Comparison of ENCODE assay signal across 23 cellular contexts in the genomic region with DNA sequence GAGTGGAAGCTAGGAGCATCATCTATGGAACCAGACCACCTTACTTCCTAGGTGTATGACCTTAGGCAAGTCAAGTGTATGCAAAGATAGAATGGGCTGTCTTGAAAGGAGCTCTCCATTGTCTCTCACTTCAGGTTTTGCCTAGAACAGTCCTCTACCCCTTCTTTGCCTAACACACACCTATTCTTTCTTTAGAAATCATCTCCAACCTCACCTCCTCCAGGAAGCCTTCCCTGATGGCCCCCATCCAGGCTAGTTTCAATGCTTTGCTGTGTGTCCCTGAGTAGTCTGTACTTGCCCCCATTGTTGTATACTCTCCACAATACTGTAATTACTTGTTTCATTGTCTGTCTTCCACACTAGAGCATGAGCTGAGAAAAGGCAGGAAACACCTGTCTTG.
"Had no signal": no experiment of that assay in that cellular context is flagged by ENCODE, and none has a peak within 500 bp of the region (broad histone marks: within the 10 kb centered on the region; RNA-seq: fewer than 3 reads in every experiment).

No MANE protein-coding gene starts in this region.

- H3K27me3 ChIP-seq: neural progenitor cell, ovary, right atrium auricular region had no signal

- H3K27ac ChIP-seq: dorsolateral prefrontal cortex, neural progenitor cell, ovary, right atrium auricular region, sigmoid colon, skin epidermis, stomach, thoracic aorta, transverse colon had no signal

- H3K9me3 ChIP-seq: ovary, right atrium auricular region, sigmoid colon, stomach, thoracic aorta, transverse colon had no signal

- DNase-seq: dorsolateral prefrontal cortex; effector CD8-positive, alpha-beta T cell; foreskin melanocyte; head of caudate nucleus; hippocampal formation; left colon; left ventricle myocardium superior; mesenchymal stem cell; midbrain; nucleus accumbens; ovary; sigmoid colon; stimulated activated CD4-positive, alpha-beta T cell treated with anti-CD3 and anti-CD28 coated beads, Interleukin-2, amount 100 ng/mL, for 24 hours; stimulated activated CD4-positive, alpha-beta T cell treated with anti-CD3 and anti-CD28 coated beads, Interleukin-4, amount 100 ng/mL, for 4 hours; stimulated activated naive B cell treated with anti-CD40 and anti-IgM and Interleukin-4, amounts not matched to agents 10 μg/mL and 1 μg/mL and 100 μg/mL, for 72 hours; stomach; substantia nigra; transverse colon had no signal

- H3K9ac ChIP-seq: neural progenitor cell had no signal

- H3K4me3 ChIP-seq: dorsolateral prefrontal cortex, lung, neural progenitor cell, ovary, right atrium auricular region, sigmoid colon, skin epidermis, stomach, thoracic aorta, transverse colon had no signal

- H3K4me1 ChIP-seq: neural progenitor cell, right atrium auricular region, sigmoid colon, stomach, transverse colon had no signal

- H3K4me2 ChIP-seq: neural progenitor cell had no signal

- H3K36me3 ChIP-seq: neural progenitor cell, ovary, right atrium auricular region, sigmoid colon, stomach, thoracic aorta, transverse colon had no signal
